In genomic region chr1:167454929-167455785, GRCh38 we compare ENCODE assay signal across 8 cellular contexts.
DNase-seq lines count a peak whose midpoint lies in the region; ATAC-seq, FAIRE-seq and TF ChIP-seq lines count a peak whose summit lies in the region.

No MANE protein-coding gene starts in this region.

- H3K27me3 ChIP-seq in neutrophil (peaks cover 55% of the 10 kb centered on the region), thymus (ENCODE audit: control insufficient read depth, insufficient read depth) (no peaks in the 10 kb centered on the region)

- H3K4me1 Mint-ChIP-seq in CD14-positive monocyte, result peaks cover 11% of the 10 kb centered on the region

- H3K27me3 Mint-ChIP-seq in CD14-positive monocyte (ENCODE audit: low read depth in 3 of 3), result peaks cover 15 to 32% (median 19%) of the 10 kb centered on the region in 3 donors

- no peaks in the 10 kb centered on the region for H3K36me3 Mint-ChIP-seq in CD14-positive monocyte

- peak overlapping the region; percentile 85 to 92 for H3K4me3 Mint-ChIP-seq in CD14-positive monocyte

- no peaks in the 10 kb centered on the region for H3K9me3 Mint-ChIP-seq in CD14-positive monocyte

- H3K27ac ChIP-seq in neutrophil (no peak overlapping the region), thymus (ENCODE audit: low read depth) (peak overlapping the region; percentile 98)

- under 1% methylated on average over 83 of the region's 83 CpGs for WGBS in thymus

- H3K9me3 ChIP-seq in neutrophil (no peaks in the 10 kb centered on the region), thymus (ENCODE audit: control insufficient read depth) (no peaks in the 10 kb centered on the region)

- peak overlapping the region; percentile 51 to 72 for H3K4me3 ChIP-seq in neutrophil (ENCODE audit: low read depth in 1 of 2, low read length in 1 of 2)
- H3K4me3 ChIP-seq in thymus (ENCODE audit: low read length), result peak overlapping the region; percentile 82

- H3K4me1 ChIP-seq in neutrophil (ENCODE audit: control insufficient read depth in 1 of 2, insufficient read depth in 1 of 2, low read depth in 1 of 2, low read length in 1 of 2), result peaks cover 16 to 19% of the 10 kb centered on the region in 2 experiments
- H3K4me1 ChIP-seq in thymus (ENCODE audit: control insufficient read depth, insufficient read depth, low read length), result peaks cover 52% of the 10 kb centered on the region

- peak; percentile 55 for ATAC-seq in GM19372 (IDR thresholded peaks at IDR 0.05; ENCODE audit: low read depth, unreplicated experiment)

- DNase-seq in CD14-positive monocyte (ENCODE audit: low spot score) (peak; percentile 49), HK-2 (ENCODE audit: unreplicated experiment) (peak; percentile 55), RPMI8226 (peak; percentile 82), activated gamma-delta T cell (lab: John Stamatoyannopoulos, UW) (peak; percentile 81), frontal cortex (ENCODE audit: low spot score in 2 of 2) (peak; percentile 53 to 65)

- TF ChIP-seq CTCF in CD14-positive monocyte (IDR thresholded peaks at IDR 0.05) (no peak), neutrophil (IDR thresholded peaks at IDR 0.05) (no peak)

- FAIRE-seq in frontal cortex (lab: Jason Lieb, UNC), result no peak

- no peak overlapping the region for H3K27ac Mint-ChIP-seq in CD14-positive monocyte

- H3K36me3 ChIP-seq in neutrophil (no peaks in the 10 kb centered on the region), thymus (ENCODE audit: control insufficient read depth, insufficient read depth) (peaks cover 12% of the 10 kb centered on the region)

- intact Hi-C loops in CD14-positive monocyte (cut with micrococcal nuclease), result loop anchor here in 1 of 2 donors (10.0 kb wide), 1 partner anchor 80 kb away; no protein-coding TSS in a partner anchor
